In the genomic region with DNA sequence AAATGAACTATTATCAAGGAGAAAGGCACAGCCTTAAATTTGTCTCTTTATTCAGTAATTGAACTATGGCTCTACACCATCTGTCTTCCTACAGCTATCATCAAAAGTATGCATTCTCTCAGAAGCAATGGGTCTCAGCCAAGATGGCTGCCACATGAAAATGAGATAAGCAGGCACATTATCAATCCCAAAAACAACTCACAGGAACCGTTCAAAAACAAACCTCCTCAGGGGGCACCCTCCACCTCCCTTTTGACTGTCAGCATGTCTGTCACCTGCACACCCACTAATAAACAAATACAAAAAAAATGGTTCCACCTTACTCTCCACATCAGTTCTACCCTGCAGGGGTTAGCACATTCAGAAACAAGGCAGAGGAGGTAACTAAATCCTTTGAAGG, we compare ENCODE assay signal across 2 cellular contexts.
TF ChIP-seq lines count a peak whose summit lies in the region.

No MANE protein-coding gene starts in this region.

TF ChIP-seq in Ishikawa, 13 proteins besides CTCF, POLR2A, EP300 and RAD21:
- no peak for TF ChIP-seq TCF12 (IDR thresholded peaks at IDR 0.05; ENCODE audit: low read depth)
- 0 out of 2 replicates have a peak, but pooled peaks have one; percentile 27 for TF ChIP-seq YY1 (IDR thresholded peaks at IDR 0.05; ENCODE audit: low read depth)

TF ChIP-seq in K562, 482 proteins besides CTCF, POLR2A, EP300 and RAD21 (continues in another document):
- TF ChIP-seq YY1 (IDR thresholded peaks at IDR 0.05; ENCODE audit: borderline replicate concordance in 1 of 3, control insufficient read depth in 1 of 3, extremely low read depth in 1 of 3, insufficient read depth in 3 of 3, insufficient read length in 1 of 3, insufficient replicate concordance in 2 of 3, low read depth in 1 of 3, low read length in 2 of 3) (peak in 2 of 3 experiments; percentile 49 to 91), ZBTB2 (IDR thresholded peaks at IDR 0.05) (no peak), ZFX (CRISPR knock-in tag; IDR thresholded peaks at IDR 0.05) (no peak), DPF2 (IDR thresholded peaks at IDR 0.05) (0 out of 2 replicates have a peak, but pooled peaks have one; percentile 22), CBFB (CRISPR knock-in tag; IDR thresholded peaks at IDR 0.05) (no peak), ILK (tag; IDR thresholded peaks at IDR 0.05; ENCODE audit: borderline replicate concordance, low read depth) (no peak), CHAMP1 (IDR thresholded peaks at IDR 0.05) (peak; percentile 44; the same call in 1 of the 2 replicates), ZNF121 (CRISPR knock-in tag; conservative IDR thresholded peaks at IDR 0.05) (no peak), HDAC8 (tag; IDR thresholded peaks at IDR 0.05) (no peak), ARID1B (IDR thresholded peaks at IDR 0.05) (peak; percentile 49), ZNF75A (CRISPR knock-in tag; IDR thresholded peaks at IDR 0.05) (no peak), PKNOX1 (IDR thresholded peaks at IDR 0.05) (peak; percentile 49; the same call in 1 of the 2 replicates), CBFA2T3 (IDR thresholded peaks at IDR 0.05) (peak; percentile 81), WHSC1 (IDR thresholded peaks at IDR 0.05; ENCODE audit: low read length) (no peak), HNRNPLL (IDR thresholded peaks at IDR 0.05; ENCODE audit: low read depth, low read length, poor library complexity, severe bottlenecking) (no peak), RBM25 (IDR thresholded peaks at IDR 0.05; ENCODE audit: low read depth, low read length, severe bottlenecking) (no peak), KHSRP (IDR thresholded peaks at IDR 0.05) (no peak), SMARCC2 (IDR thresholded peaks at IDR 0.05; ENCODE audit: low read depth) (no peak), SIN3B (IDR thresholded peaks at IDR 0.05; ENCODE audit: low read depth) (no peak), KAT7 (CRISPR knock-in tag; IDR thresholded peaks at IDR 0.05; ENCODE audit: borderline replicate concordance) (no peak), TARDBP (IDR thresholded peaks at IDR 0.05) (no peak), CBFA2T2 (conservative IDR thresholded peaks at IDR 0.05) (peak; percentile 53), TAL1 (IDR thresholded peaks at IDR 0.05) (peak; percentile 37; the same call in 1 of the 2 replicates), MBD2 (IDR thresholded peaks at IDR 0.05; ENCODE audit: borderline replicate concordance, low read depth) (no peak), CXXC5 (CRISPR knock-in tag; IDR thresholded peaks at IDR 0.05) (no peak), NFIC (IDR thresholded peaks at IDR 0.05) (peak; percentile 25; the same call in 1 of the 2 replicates), TCF3 (CRISPR knock-in tag; IDR thresholded peaks at IDR 0.05) (peak; percentile 10; the same call in 1 of the 2 replicates), ZNF778 (CRISPR knock-in tag; IDR thresholded peaks at IDR 0.05) (no peak), ARID3A (IDR thresholded peaks at IDR 0.05; ENCODE audit: borderline replicate concordance, low read depth, low read length) (no peak), SMC3 (conservative IDR thresholded peaks at IDR 0.05; ENCODE audit: insufficient read depth, low read depth, low read length) (no peak), NR2F6 (CRISPR knock-in tag; IDR thresholded peaks at IDR 0.05) (no peak), MGA (IDR thresholded peaks at IDR 0.05) (peak; percentile 73)
- TF ChIP-seq, protein P1, sequence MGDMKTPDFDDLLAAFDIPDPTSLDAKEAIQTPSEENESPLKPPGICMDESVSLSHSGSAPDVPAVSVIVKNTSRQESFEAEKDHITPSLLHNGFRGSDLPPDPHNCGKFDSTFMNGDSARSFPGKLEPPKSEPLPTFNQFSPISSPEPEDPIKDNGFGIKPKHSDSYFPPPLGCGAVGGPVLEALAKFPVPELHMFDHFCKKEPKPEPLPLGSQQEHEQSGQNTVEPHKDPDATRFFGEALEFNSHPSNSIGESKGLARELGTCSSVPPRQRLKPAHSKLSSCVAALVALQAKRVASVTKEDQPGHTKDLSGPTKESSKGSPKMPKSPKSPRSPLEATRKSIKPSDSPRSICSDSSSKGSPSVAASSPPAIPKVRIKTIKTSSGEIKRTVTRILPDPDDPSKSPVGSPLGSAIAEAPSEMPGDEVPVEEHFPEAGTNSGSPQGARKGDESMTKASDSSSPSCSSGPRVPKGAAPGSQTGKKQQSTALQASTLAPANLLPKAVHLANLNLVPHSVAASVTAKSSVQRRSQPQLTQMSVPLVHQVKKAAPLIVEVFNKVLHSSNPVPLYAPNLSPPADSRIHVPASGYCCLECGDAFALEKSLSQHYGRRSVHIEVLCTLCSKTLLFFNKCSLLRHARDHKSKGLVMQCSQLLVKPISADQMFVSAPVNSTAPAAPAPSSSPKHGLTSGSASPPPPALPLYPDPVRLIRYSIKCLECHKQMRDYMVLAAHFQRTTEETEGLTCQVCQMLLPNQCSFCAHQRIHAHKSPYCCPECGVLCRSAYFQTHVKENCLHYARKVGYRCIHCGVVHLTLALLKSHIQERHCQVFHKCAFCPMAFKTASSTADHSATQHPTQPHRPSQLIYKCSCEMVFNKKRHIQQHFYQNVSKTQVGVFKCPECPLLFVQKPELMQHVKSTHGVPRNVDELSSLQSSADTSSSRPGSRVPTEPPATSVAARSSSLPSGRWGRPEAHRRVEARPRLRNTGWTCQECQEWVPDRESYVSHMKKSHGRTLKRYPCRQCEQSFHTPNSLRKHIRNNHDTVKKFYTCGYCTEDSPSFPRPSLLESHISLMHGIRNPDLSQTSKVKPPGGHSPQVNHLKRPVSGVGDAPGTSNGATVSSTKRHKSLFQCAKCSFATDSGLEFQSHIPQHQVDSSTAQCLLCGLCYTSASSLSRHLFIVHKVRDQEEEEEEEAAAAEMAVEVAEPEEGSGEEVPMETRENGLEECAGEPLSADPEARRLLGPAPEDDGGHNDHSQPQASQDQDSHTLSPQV (IDR thresholded peaks at IDR 0.05), result 0 out of 2 replicates have a peak, but pooled peaks have one; percentile 22
- TF ChIP-seq, protein P2, sequence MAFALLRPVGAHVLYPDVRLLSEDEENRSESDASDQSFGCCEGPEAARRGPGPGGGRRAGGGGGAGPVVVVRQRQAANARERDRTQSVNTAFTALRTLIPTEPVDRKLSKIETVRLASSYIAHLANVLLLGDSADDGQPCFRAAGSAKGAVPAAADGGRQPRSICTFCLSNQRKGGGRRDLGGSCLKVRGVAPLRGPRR (CRISPR knock-in tag; IDR thresholded peaks at IDR 0.05), result no peak
